Comparison of ENCODE assay signal across 25 cellular contexts in genomic region chr20:32960849-32961731, GRCh38. TPM values are rescaled to one million over a fixed set of nuclear protein-coding genes. Genes with fewer than 3 reads are reported as not detected.
A peak's percentile ranks its signal among the peaks of the same experiment; 100 is the strongest.
DNase-seq lines count a peak whose midpoint lies in the region; ATAC-seq and FAIRE-seq lines count a peak whose summit lies in the region.
"Had no signal": no experiment of that assay in that cellular context is flagged by ENCODE, and none has a peak within 500 bp of the region (broad histone marks: within the 10 kb centered on the region; RNA-seq: fewer than 3 reads in every experiment).

No MANE protein-coding gene starts in this region.

- H3K36me3 Mint-ChIP-seq in activated naive CD8-positive, alpha-beta T cell: peaks cover 11% of the 10 kb centered on the region
- H3K36me3 Mint-ChIP-seq in activated naive CD8-positive, alpha-beta T cell treated with anti-CD3 and anti-CD28 coated beads for 36 hours: peaks cover 7% of the 10 kb centered on the region
- peaks cover 17% of the 10 kb centered on the region for H3K36me3 Mint-ChIP-seq in activated T-helper 2 cell treated with anti-CD3 and anti-CD28 coated beads, Interferon-gamma antibody, Interleukin-2, Interleukin-4, amounts not matched to agents 10 μg/mL and 5 μg/mL and 100 μg/mL, durations not matched to agents 14 hours and 24 hours and 36 hours (ENCODE audit: low read depth)
- H3K36me3 Mint-ChIP-seq in naive thymus-derived CD4-positive, alpha-beta T cell: peaks cover 9 to 22% (median 16%) of the 10 kb centered on the region in 5 donors

- FAIRE-seq in urothelium cell line (lab: Jason Lieb, UNC): no peak
- FAIRE-seq in HTR-8/SVneo (lab: Jason Lieb, UNC): no peak
- FAIRE-seq: G401.6, H1 had no signal

- H3K36me3 ChIP-seq in naive thymus-derived CD4-positive, alpha-beta T cell (ENCODE audit: control insufficient read depth in 2 of 3, insufficient read depth in 3 of 3, low read length in 3 of 3): no peaks in the 10 kb centered on the region
- H3K36me3 ChIP-seq: left lung had no signal

- H3K4me3 Mint-ChIP-seq in activated naive CD8-positive, alpha-beta T cell: no peak overlapping the region
- no peak overlapping the region for H3K4me3 Mint-ChIP-seq in activated naive CD8-positive, alpha-beta T cell treated with anti-CD3 and anti-CD28 coated beads for 36 hours
- no peak overlapping the region for H3K4me3 Mint-ChIP-seq in activated T-helper 2 cell treated with anti-CD3 and anti-CD28 coated beads, Interferon-gamma antibody, Interleukin-2, Interleukin-4, amounts not matched to agents 10 μg/mL and 5 μg/mL and 100 μg/mL, durations not matched to agents 14 hours and 24 hours and 36 hours (ENCODE audit: low read depth)
- H3K4me3 Mint-ChIP-seq in naive thymus-derived CD4-positive, alpha-beta T cell: peak overlapping the region in 1 of 10 donors; percentile 56
- H3K4me3 Mint-ChIP-seq: activated naive CD4-positive, alpha-beta T cell treated with anti-CD3 and anti-CD28 coated beads, Interleukin-2, amount 50 U/mL, for 24 hours had no signal

- CTCF ChIA-PET in naive thymus-derived CD4-positive, alpha-beta T cell (lab: Charles Lee): no interaction called here

- peaks cover 11 to 26% of the 10 kb centered on the region in 2 donors for H3K4me1 ChIP-seq in naive thymus-derived CD4-positive, alpha-beta T cell (ENCODE audit: control insufficient read depth in 2 of 2, insufficient read depth in 2 of 2, low read length in 2 of 2)
- H3K4me1 ChIP-seq: body of pancreas, left lung had no signal

- DNase-seq in activated naive CD8-positive, alpha-beta T cell treated with anti-CD3 and anti-CD28 coated beads for 36 hours: no peak
- peak; percentile 7 for DNase-seq in activated T-helper 2 cell treated with anti-CD3 and anti-CD28 coated beads, Interferon-gamma antibody, Interleukin-2, Interleukin-4, amounts not matched to agents 10 μg/mL and 5 μg/mL and 100 μg/mL, durations not matched to agents 14 hours and 24 hours and 36 hours (ENCODE audit: low spot score)
- no peak for DNase-seq in naive thymus-derived CD4-positive, alpha-beta T cell
- peak; percentile 1 for DNase-seq in urothelium cell line (ENCODE audit: low spot score)
- no peak for DNase-seq in AML-193 (lab: John Stamatoyannopoulos, UW)
- no peak for DNase-seq in HTR-8/SVneo (ENCODE audit: insufficient read length, low spot score)
- DNase-seq: activated CD8-positive, alpha-beta memory T cell treated with anti-CD3 and anti-CD28 coated beads for 24 hours; activated T-cell treated with anti-CD3 and anti-CD28 coated beads, Interleukin-2, amount 50 U/mL, for 48 hours; body of pancreas; DMS 273 treated with DMSO at 0.1 percent for 48 hours; NCI-H1092; NCI-H2029; NCI-H446; stimulated activated CD4-positive, alpha-beta T cell treated with anti-CD3 and anti-CD28 coated beads, Interleukin-12 subunit alpha, Interleukin-12 subunit beta, amount 100 ng/mL, for 4 hours; T-helper 2 cell had no signal

- H3K27me3 ChIP-seq in naive thymus-derived CD4-positive, alpha-beta T cell (ENCODE audit: control insufficient read depth in 2 of 2, insufficient read depth in 2 of 2, low read length in 2 of 2): no peaks in the 10 kb centered on the region
- H3K27me3 ChIP-seq: body of pancreas had no signal

- ATAC-seq in naive thymus-derived CD4-positive, alpha-beta T cell: no peak
- no peak for ATAC-seq in GM21528 (IDR thresholded peaks at IDR 0.05; ENCODE audit: low FRiP score, unreplicated experiment)
- ATAC-seq: body of pancreas, left lung had no signal

- no peak overlapping the region for H3K27ac ChIP-seq in naive thymus-derived CD4-positive, alpha-beta T cell (ENCODE audit: low read depth, low read length)
- H3K27ac ChIP-seq: body of pancreas, left lung, VCaP had no signal

- peaks cover 0 to 23% (median 4%) of the 10 kb centered on the region in 3 experiments for H3K9me3 ChIP-seq in naive thymus-derived CD4-positive, alpha-beta T cell (ENCODE audit: control insufficient read depth in 2 of 3, low read length in 3 of 3)
- H3K9me3 ChIP-seq: body of pancreas had no signal

- no peaks in the 10 kb centered on the region for H3K27me3 Mint-ChIP-seq in activated naive CD8-positive, alpha-beta T cell
- no peaks in the 10 kb centered on the region for H3K27me3 Mint-ChIP-seq in activated naive CD8-positive, alpha-beta T cell treated with anti-CD3 and anti-CD28 coated beads for 36 hours
- no peaks in the 10 kb centered on the region for H3K27me3 Mint-ChIP-seq in activated T-helper 2 cell treated with anti-CD3 and anti-CD28 coated beads, Interferon-gamma antibody, Interleukin-2, Interleukin-4, amounts not matched to agents 10 μg/mL and 5 μg/mL and 100 μg/mL, durations not matched to agents 14 hours and 24 hours and 36 hours (ENCODE audit: low read depth)
- H3K27me3 Mint-ChIP-seq in naive thymus-derived CD4-positive, alpha-beta T cell: no peaks in the 10 kb centered on the region
- H3K27me3 Mint-ChIP-seq: activated naive CD4-positive, alpha-beta T cell treated with anti-CD3 and anti-CD28 coated beads, Interleukin-2, amount 50 U/mL, for 24 hours had no signal

- no peak overlapping the region for H3K4me3 ChIP-seq in naive thymus-derived CD4-positive, alpha-beta T cell (ENCODE audit: low read length)
- H3K4me3 ChIP-seq: body of pancreas, left lung had no signal

- H3K27ac Mint-ChIP-seq in activated naive CD8-positive, alpha-beta T cell: peak overlapping the region; percentile 46
- H3K27ac Mint-ChIP-seq in activated naive CD8-positive, alpha-beta T cell treated with anti-CD3 and anti-CD28 coated beads for 36 hours: no peak overlapping the region
- no peak overlapping the region for H3K27ac Mint-ChIP-seq in activated T-helper 2 cell treated with anti-CD3 and anti-CD28 coated beads, Interferon-gamma antibody, Interleukin-2, Interleukin-4, amounts not matched to agents 10 μg/mL and 5 μg/mL and 100 μg/mL, durations not matched to agents 14 hours and 24 hours and 36 hours
- H3K27ac Mint-ChIP-seq in naive thymus-derived CD4-positive, alpha-beta T cell: peak overlapping the region in 7 of 9 donors; percentile 5 to 61 (median 23)

- POLR2A ChIA-PET in naive thymus-derived CD4-positive, alpha-beta T cell (lab: Charles Lee): interaction anchor here (0.6 to 1.6 kb wide), 3 partner anchors 12 to 31 kb away, joined by 3 read pairs; no protein-coding TSS in a partner anchor

- peaks cover 12% of the 10 kb centered on the region for H3K9me3 Mint-ChIP-seq in activated naive CD8-positive, alpha-beta T cell (ENCODE audit: low read depth)
- H3K9me3 Mint-ChIP-seq in activated naive CD8-positive, alpha-beta T cell treated with anti-CD3 and anti-CD28 coated beads for 36 hours: peaks cover 9% of the 10 kb centered on the region
- H3K9me3 Mint-ChIP-seq in activated T-helper 2 cell treated with anti-CD3 and anti-CD28 coated beads, Interferon-gamma antibody, Interleukin-2, Interleukin-4, amounts not matched to agents 10 μg/mL and 5 μg/mL and 100 μg/mL, durations not matched to agents 14 hours and 24 hours and 36 hours: peaks cover 19% of the 10 kb centered on the region
- H3K9me3 Mint-ChIP-seq in naive thymus-derived CD4-positive, alpha-beta T cell: peaks cover 10 to 31% (median 15%) of the 10 kb centered on the region in 11 donors

- peaks cover 37% of the 10 kb centered on the region for H3K4me1 Mint-ChIP-seq in activated naive CD8-positive, alpha-beta T cell (ENCODE audit: low read depth)
- peaks cover 30% of the 10 kb centered on the region for H3K4me1 Mint-ChIP-seq in activated naive CD8-positive, alpha-beta T cell treated with anti-CD3 and anti-CD28 coated beads for 36 hours
- peaks cover 24% of the 10 kb centered on the region for H3K4me1 Mint-ChIP-seq in activated T-helper 2 cell treated with anti-CD3 and anti-CD28 coated beads, Interferon-gamma antibody, Interleukin-2, Interleukin-4, amounts not matched to agents 10 μg/mL and 5 μg/mL and 100 μg/mL, durations not matched to agents 14 hours and 24 hours and 36 hours (ENCODE audit: low read depth)
- peaks cover 23 to 54% (median 50%) of the 10 kb centered on the region in 7 donors for H3K4me1 Mint-ChIP-seq in naive thymus-derived CD4-positive, alpha-beta T cell

- intact Hi-C loops in activated T-helper 2 cell treated with anti-CD3 and anti-CD28 coated beads, Interferon-gamma antibody, Interleukin-2, Interleukin-4, amounts not matched to agents 10 μg/mL and 5 μg/mL and 100 μg/mL, durations not matched to agents 14 hours and 24 hours and 36 hours (cut with micrococcal nuclease): no loop called here
- intact Hi-C loops in naive thymus-derived CD4-positive, alpha-beta T cell (cut with micrococcal nuclease): no loop called here

RNA-seq across cellular contexts. Expression of gene SUN5, which starts 43.1 kb away (rescaled TPM):
- not detected for total RNA-seq in activated naive CD8-positive, alpha-beta T cell treated with anti-CD3 and anti-CD28 coated beads for 36 hours
- total RNA-seq in activated T-helper 2 cell treated with anti-CD3 and anti-CD28 coated beads, Interferon-gamma antibody, Interleukin-2, Interleukin-4, amounts not matched to agents 10 μg/mL and 5 μg/mL and 100 μg/mL, durations not matched to agents 14 hours and 24 hours and 36 hours: not detected in 2 replicates
- not detected for total RNA-seq in naive thymus-derived CD4-positive, alpha-beta T cell
- polyA plus RNA-seq in naive thymus-derived CD4-positive, alpha-beta T cell: not detected
- total RNA-seq: body of pancreas, chondrocyte, H1, left lung, LHCN-M2, mucosa of gallbladder had no signal
- polyA plus RNA-seq: H1 had no signal

RNA-seq across cellular contexts. Expression of gene BPIFB2, which starts 46.4 kb away (rescaled TPM):
- not detected for total RNA-seq in activated naive CD8-positive, alpha-beta T cell treated with anti-CD3 and anti-CD28 coated beads for 36 hours
- total RNA-seq in activated T-helper 2 cell treated with anti-CD3 and anti-CD28 coated beads, Interferon-gamma antibody, Interleukin-2, Interleukin-4, amounts not matched to agents 10 μg/mL and 5 μg/mL and 100 μg/mL, durations not matched to agents 14 hours and 24 hours and 36 hours: not detected in 2 replicates
- total RNA-seq in naive thymus-derived CD4-positive, alpha-beta T cell: not detected
- polyA plus RNA-seq in naive thymus-derived CD4-positive, alpha-beta T cell: not detected
- total RNA-seq: body of pancreas, chondrocyte, H1, LHCN-M2 had no signal
- polyA plus RNA-seq: H1 had no signal

Comparison
In these comparisons a context has a peak if more than half of its experiments do, and no peak if none do; other contexts are left out.
1. H3K27ac Mint-ChIP-seq: peak in activated naive CD8-positive, alpha-beta T cell (single experiment) and naive thymus-derived CD4-positive, alpha-beta T cell (7 of 9); none in activated naive CD8-positive, alpha-beta T cell treated with anti-CD3 and anti-CD28 coated beads for 36 hours (single experiment) and activated T-helper 2 cell treated with anti-CD3 and anti-CD28 coated beads, Interferon-gamma antibody, Interleukin-2, Interleukin-4, amounts not matched to agents 10 μg/mL and 5 μg/mL and 100 μg/mL, durations not matched to agents 14 hours and 24 hours and 36 hours (single experiment).
2. DNase-seq: peak in activated T-helper 2 cell treated with anti-CD3 and anti-CD28 coated beads, Interferon-gamma antibody, Interleukin-2, Interleukin-4, amounts not matched to agents 10 μg/mL and 5 μg/mL and 100 μg/mL, durations not matched to agents 14 hours and 24 hours and 36 hours (single experiment) and urothelium cell line (single experiment); none in activated naive CD8-positive, alpha-beta T cell treated with anti-CD3 and anti-CD28 coated beads for 36 hours (single experiment), naive thymus-derived CD4-positive, alpha-beta T cell (0 of 9), AML-193 (0 of 2) and HTR-8/SVneo (single experiment).